ENCODE assay signal across 8 cellular contexts in the genomic region with DNA sequence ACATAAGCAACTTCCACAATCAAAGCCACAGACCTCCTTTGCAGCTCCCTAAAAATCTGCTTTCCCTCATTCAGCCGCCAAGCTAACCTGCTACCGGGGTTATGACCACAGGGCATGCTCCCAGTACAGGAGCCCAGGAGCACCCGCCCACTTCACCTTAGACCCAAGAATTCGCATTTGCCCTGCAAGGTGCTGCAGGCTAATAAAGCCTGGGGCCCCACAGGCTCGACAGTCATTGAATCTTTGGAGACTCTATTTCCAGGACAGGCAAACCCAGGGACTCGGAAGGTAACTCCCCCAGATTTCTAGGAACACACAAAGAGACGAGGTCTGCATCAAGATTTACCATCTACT. TPM values are rescaled to one million over a fixed set of nuclear protein-coding genes. Genes with fewer than 3 reads are reported as not detected.
DNase-seq lines count a peak whose midpoint lies in the region; ATAC-seq and TF ChIP-seq lines count a peak whose summit lies in the region.

No MANE protein-coding gene starts in this region.

- peaks cover 16% of the 10 kb centered on the region for H3F3A ChIP-seq in DOHH2 (ENCODE audit: control insufficient read depth, insufficient read depth)

- H2AFZ ChIP-seq in Karpas-422 (ENCODE audit: low read length) = no peak overlapping the region

- no peaks in the 10 kb centered on the region for H3K9me3 Mint-ChIP-seq in central memory CD8-positive, alpha-beta T cell

- peaks cover 48% of the 10 kb centered on the region for H3K36me3 ChIP-seq in DOHH2 (ENCODE audit: control insufficient read depth, low read length)
- H3K36me3 ChIP-seq in Karpas-422 (ENCODE audit: insufficient read depth, low read length) = no peaks in the 10 kb centered on the region
- no peaks in the 10 kb centered on the region for H3K36me3 ChIP-seq in muscle layer of colon (ENCODE audit: insufficient read depth, low read length)

- H3K27ac Mint-ChIP-seq in central memory CD8-positive, alpha-beta T cell (ENCODE audit: low read depth) = peak overlapping the region; percentile 92

- H3K27me3 Mint-ChIP-seq in central memory CD8-positive, alpha-beta T cell = no peaks in the 10 kb centered on the region

- ATAC-seq in central memory CD8-positive, alpha-beta T cell (replicated peaks; ENCODE audit: extremely low read depth, poor library complexity, severe bottlenecking) = no peak
- ATAC-seq in HG03196 (IDR thresholded peaks at IDR 0.05; ENCODE audit: unreplicated experiment) (no peak), GM21381 (IDR thresholded peaks at IDR 0.05; ENCODE audit: unreplicated experiment) (no peak)

- H3K9me3 ChIP-seq in DOHH2 (ENCODE audit: control insufficient read depth, insufficient read depth, low read length) = no peaks in the 10 kb centered on the region
- H3K9me3 ChIP-seq in Karpas-422 (ENCODE audit: low read length) = no peaks in the 10 kb centered on the region
- no peaks in the 10 kb centered on the region for H3K9me3 ChIP-seq in muscle layer of colon (ENCODE audit: low read length)

- H3K27me3 ChIP-seq in DOHH2 (ENCODE audit: control insufficient read depth, low read length) (no peaks in the 10 kb centered on the region), Karpas-422 (ENCODE audit: low read length) (no peaks in the 10 kb centered on the region), muscle layer of colon (ENCODE audit: control insufficient read depth in 1 of 2, insufficient read depth in 2 of 2, low read length in 2 of 2) (no peaks in the 10 kb centered on the region)

- H3K4me1 ChIP-seq in DOHH2 (ENCODE audit: control insufficient read depth, low read length) (peaks cover 80% of the 10 kb centered on the region), Karpas-422 (ENCODE audit: low read length) (peaks cover 19% of the 10 kb centered on the region), muscle layer of colon (ENCODE audit: insufficient read depth, low read length) (peaks cover 34% of the 10 kb centered on the region)

- H3K4me3 ChIP-seq in DOHH2 (ENCODE audit: low read length) (peak overlapping the region; percentile 92), Karpas-422 (ENCODE audit: low read length) (peak overlapping the region; percentile 68), muscle layer of colon (ENCODE audit: low read depth in 1 of 2, low read length in 2 of 2) (peak overlapping the region; percentile 44 to 91)

- peaks cover 31% of the 10 kb centered on the region for H3K36me3 Mint-ChIP-seq in central memory CD8-positive, alpha-beta T cell (ENCODE audit: insufficient read depth)

- H3K9ac ChIP-seq in Karpas-422 (ENCODE audit: low read length) (peak overlapping the region; percentile 65), muscle layer of colon (ENCODE audit: low read length) (peak overlapping the region; percentile 61)

- H3K79me2 ChIP-seq in DOHH2 (ENCODE audit: control insufficient read depth, low read length) = peaks cover 56% of the 10 kb centered on the region
- H3K79me2 ChIP-seq in Karpas-422 (ENCODE audit: low read length) = no peaks in the 10 kb centered on the region

- peaks cover 53% of the 10 kb centered on the region for H3K4me1 Mint-ChIP-seq in central memory CD8-positive, alpha-beta T cell

- H4K20me1 ChIP-seq in DOHH2 (ENCODE audit: control insufficient read depth, insufficient read depth, low read depth, low read length) = 0 out of 2 replicates have a peak, but pooled peaks cover 4% of the 10 kb centered on the region
- peaks cover 40% of the 10 kb centered on the region for H4K20me1 ChIP-seq in Karpas-422 (ENCODE audit: insufficient read depth, low read depth, low read length)

- peak overlapping the region; percentile 77 for H3K4me2 ChIP-seq in DOHH2 (ENCODE audit: low read length)
- H3K4me2 ChIP-seq in Karpas-422 (ENCODE audit: low read depth, low read length, poor library complexity, severe bottlenecking) = peak overlapping the region; percentile 90

- DNase-seq in Karpas-422 (no peak), retina (no peak), T1000 (lab: John Stamatoyannopoulos, UW) (no peak)
- DNase-seq in central memory CD8-positive, alpha-beta T cell (ENCODE audit: low spot score in 2 of 2) = no peak

- no peaks in the 10 kb centered on the region for H3K9me2 ChIP-seq in DOHH2 (replicated peaks; ENCODE audit: control insufficient read depth, low read length)
- no peaks in the 10 kb centered on the region for H3K9me2 ChIP-seq in Karpas-422 (replicated peaks; ENCODE audit: insufficient read depth, low read length)

- no peak for TF ChIP-seq CTCF in DOHH2 (IDR thresholded peaks at IDR 0.05; ENCODE audit: low read depth, low read length, poor library complexity, severe bottlenecking)

- H3K27ac ChIP-seq in DOHH2 (ENCODE audit: low read depth, low read length) (peak overlapping the region; percentile 96), Karpas-422 (ENCODE audit: low read length) (no peak overlapping the region), muscle layer of colon (ENCODE audit: low read depth, low read length) (peak overlapping the region; percentile 66)

- peak overlapping the region; percentile 91 for H3K4me3 Mint-ChIP-seq in central memory CD8-positive, alpha-beta T cell

RNA-seq across cellular contexts. Expression of gene RAPGEF1, which starts 1.1 kb away (rescaled TPM):
- total RNA-seq in Karpas-422 (2014; rRNA removed; shearing (Covaris generic); ENCODE audit: low replicate concordance) = 6.1 and 9.6 TPM in 2 replicates
